In genomic region chr19:4369888-4370260, GRCh38 we compare ENCODE assay signal across 8 cellular contexts. TPM values are rescaled to one million over a fixed set of nuclear protein-coding genes. Genes with fewer than 3 reads are reported as not detected.
DNase-seq lines count a peak whose midpoint lies in the region; FAIRE-seq and TF ChIP-seq lines count a peak whose summit lies in the region.

No MANE protein-coding gene starts in this region.

- H2AFZ ChIP-seq in mesenchymal stem cell (ENCODE audit: low read depth, low read length), result no peak overlapping the region

- no peak overlapping the region for H3K27ac ChIP-seq in AG04450 (ENCODE audit: low read depth, low read length)
- H3K27ac ChIP-seq in cingulate gyrus (ENCODE audit: low read depth, low read length), result peak overlapping the region; percentile 39
- peak overlapping the region; percentile 76 for H3K27ac ChIP-seq in mesenchymal stem cell (ENCODE audit: low read length, poor library complexity, severe bottlenecking)

- CTCF ChIA-PET in AG04450 (lab: Charles Lee), result interaction anchor here (1.0 to 1.1 kb wide), 2 partner anchors 16 to 17 kb away, joined by 3 to 4 read pairs; no protein-coding TSS in a partner anchor

- peaks cover 47% of the 10 kb centered on the region for H3K79me1 ChIP-seq in mesenchymal stem cell (replicated peaks; ENCODE audit: low read length, poor library complexity, severe bottlenecking)

- H3K4me3 ChIP-seq in AG04450 (ENCODE audit: low read depth, low read length), result no peak overlapping the region
- H3K4me3 ChIP-seq in Jurkat, Clone E6-1 (ENCODE audit: low read length), result peak overlapping the region; percentile 46
- H3K4me3 ChIP-seq in mesenchymal stem cell (ENCODE audit: insufficient read depth in 1 of 2, low read depth in 1 of 2, low read length in 2 of 2), result peak overlapping the region in 1 of 2 experiments; percentile 62

- peak overlapping the region; percentile 45 for H2BK5ac ChIP-seq in mesenchymal stem cell (ENCODE audit: low read depth, low read length, poor library complexity, severe bottlenecking)

- H3K9ac ChIP-seq in mesenchymal stem cell (ENCODE audit: low read length), result peak overlapping the region; percentile 81

- H4K91ac ChIP-seq in mesenchymal stem cell (ENCODE audit: low read length), result peak overlapping the region; percentile 6

- peaks cover 34 to 67% of the 10 kb centered on the region in 2 experiments for H3K36me3 ChIP-seq in mesenchymal stem cell (ENCODE audit: control insufficient read depth in 1 of 2, insufficient read depth in 2 of 2, low read depth in 1 of 2, low read length in 2 of 2)

- peak overlapping the region in 1 of 2 experiments; percentile 20 for H3K4ac ChIP-seq in mesenchymal stem cell (ENCODE audit: low read depth in 1 of 2, low read length in 2 of 2)

- peak overlapping the region in 1 of 2 experiments; percentile 42 for H2BK12ac ChIP-seq in mesenchymal stem cell (ENCODE audit: low read length in 2 of 2)

- no peak for DNase-seq in AG04450 (ENCODE audit: low read depth, low spot score)
- DNase-seq in GM19239 (ENCODE audit: insufficient read length, low spot score), result peak; percentile 64
- peak; percentile 52 for DNase-seq in Jurkat, Clone E6-1 (ENCODE audit: low read depth, low spot score)
- peak; percentile 86 for DNase-seq in activated CD4-positive, alpha-beta T cell treated with anti-CD3 and anti-CD28 coated beads for 48 hours
- DNase-seq in mesenchymal stem cell, result peak; percentile 42
- peak; percentile 40 for DNase-seq in stimulated activated CD8-positive, alpha-beta memory T cell treated with anti-CD3 and anti-CD28 coated beads, Interleukin-15, amount 100 ng/mL, for 24 hours (ENCODE audit: low read depth)
- DNase-seq in middle frontal gyrus (ENCODE audit: extremely low spot score, low spot score), result no peak

- H4K8ac ChIP-seq in mesenchymal stem cell (ENCODE audit: low read length), result no peak overlapping the region

- no peak overlapping the region for H2BK120ac ChIP-seq in mesenchymal stem cell (ENCODE audit: low read depth, low read length)

- FAIRE-seq in GM19239 (lab: Jason Lieb, UNC), result no peak

- no peak overlapping the region for H2BK15ac ChIP-seq in mesenchymal stem cell (ENCODE audit: low read depth, poor library complexity, severe bottlenecking)

- POLR2A ChIA-PET in AG04450 (lab: Yijun Ruan, JAX), result no interaction called here

- 61% methylated on average over 21 of the region's 21 CpGs for WGBS in mesenchymal stem cell

- H3K23ac ChIP-seq in mesenchymal stem cell (ENCODE audit: low read length in 2 of 2), result no peak overlapping the region

- peak overlapping the region in 1 of 2 experiments; percentile 18 for H3K14ac ChIP-seq in mesenchymal stem cell (ENCODE audit: low read length in 2 of 2)

- H3K9me3 ChIP-seq in AG04450 (ENCODE audit: control insufficient read depth, insufficient read depth, low read length), result no peaks in the 10 kb centered on the region; the same call in 1 of the 2 replicates
- H3K9me3 ChIP-seq in mesenchymal stem cell (ENCODE audit: control insufficient read depth, low read length), result no peaks in the 10 kb centered on the region

- H3K27me3 ChIP-seq in AG04450 (ENCODE audit: control insufficient read depth, insufficient read depth, low read length) (no peaks in the 10 kb centered on the region), mesenchymal stem cell (ENCODE audit: control insufficient read depth in 1 of 2, insufficient read depth in 1 of 2, low read length in 2 of 2) (no peaks in the 10 kb centered on the region)

- H2AK5ac ChIP-seq in mesenchymal stem cell (ENCODE audit: low read length, severe bottlenecking), result peak overlapping the region; percentile 98

- no peak overlapping the region for H3K4me2 ChIP-seq in mesenchymal stem cell (ENCODE audit: low read length, poor library complexity, severe bottlenecking)

- TF ChIP-seq CTCF in AG04450 (IDR thresholded peaks at IDR 0.05; ENCODE audit: low read depth, low read length), result peak; percentile 48

- H3K18ac ChIP-seq in mesenchymal stem cell (ENCODE audit: low read depth in 1 of 2, low read length in 2 of 2), result peak overlapping the region in 1 of 2 experiments; percentile 28

- peaks cover 80% of the 10 kb centered on the region for H3K4me1 ChIP-seq in mesenchymal stem cell (ENCODE audit: control insufficient read depth, insufficient read depth, low read depth, low read length)

RNA-seq across cellular contexts. Expression of gene MPND, which starts 26.5 kb away (rescaled TPM):
- polyA plus RNA-seq in AG04450 (2011; rRNA removed), result 5.1 and 6.5 TPM in 2 replicates
- polyA minus RNA-seq in AG04450 (2011; rRNA and poly(A)+ RNA removed), result 6.7 TPM in 2 replicates
- polyA plus RNA-seq in Jurkat, Clone E6-1 (2012; ENCODE audit: insufficient read depth, insufficient read length), result 45.0 TPM
- 6.9 TPM for polyA plus RNA-seq in mesenchymal stem cell (2013, experiment 1 of 2)
- 6.1 TPM for polyA plus RNA-seq in mesenchymal stem cell (2013, experiment 2 of 2)

RNA-seq across cellular contexts. Expression of gene SH3GL1, which starts 30.5 kb away (rescaled TPM):
- 40.2 and 57.9 TPM in 2 replicates for polyA plus RNA-seq in AG04450 (2011; rRNA removed)
- polyA minus RNA-seq in AG04450 (2011; rRNA and poly(A)+ RNA removed), result 34.1 and 38.5 TPM in 2 replicates
- 24.2 TPM for polyA plus RNA-seq in Jurkat, Clone E6-1 (2012; ENCODE audit: insufficient read depth, insufficient read length)
- polyA plus RNA-seq in mesenchymal stem cell (2013, experiment 1 of 2), result 108 TPM
- 106 TPM for polyA plus RNA-seq in mesenchymal stem cell (2013, experiment 2 of 2)

RNA-seq across cellular contexts. Expression of gene STAP2, which starts 31.2 kb away (rescaled TPM):
- polyA plus RNA-seq in AG04450 (2011; rRNA removed), result 5.3 and 7.4 TPM in 2 replicates
- polyA minus RNA-seq in AG04450 (2011; rRNA and poly(A)+ RNA removed), result 5.3 and 7.5 TPM in 2 replicates
- polyA plus RNA-seq in Jurkat, Clone E6-1 (2012; ENCODE audit: insufficient read depth, insufficient read length), result 0.88 TPM
- 2.0 TPM for polyA plus RNA-seq in mesenchymal stem cell (2013, experiment 1 of 2)
- 2.5 TPM for polyA plus RNA-seq in mesenchymal stem cell (2013, experiment 2 of 2)

RNA-seq across cellular contexts. Expression of gene CHAF1A, which starts 32.6 kb away (rescaled TPM):
- polyA plus RNA-seq in AG04450 (2011; rRNA removed), result 5.0 and 6.0 TPM in 2 replicates
- 5.1 and 6.6 TPM in 2 replicates for polyA minus RNA-seq in AG04450 (2011; rRNA and poly(A)+ RNA removed)
- 69.0 TPM for polyA plus RNA-seq in Jurkat, Clone E6-1 (2012; ENCODE audit: insufficient read depth, insufficient read length)
- 7.6 TPM for polyA plus RNA-seq in mesenchymal stem cell (2013, experiment 1 of 2)
- 6.3 TPM for polyA plus RNA-seq in mesenchymal stem cell (2013, experiment 2 of 2)

Comparison
In these comparisons a context has a peak if more than half of its experiments do, and no peak if none do; other contexts are left out.
1. DNase-seq: peak in GM19239 (single experiment), Jurkat, Clone E6-1 (single experiment), activated CD4-positive, alpha-beta T cell treated with anti-CD3 and anti-CD28 coated beads for 48 hours (single experiment), mesenchymal stem cell (single experiment) and stimulated activated CD8-positive, alpha-beta memory T cell treated with anti-CD3 and anti-CD28 coated beads, Interleukin-15, amount 100 ng/mL, for 24 hours (single experiment); none in AG04450 (single experiment) and middle frontal gyrus (single experiment).